In genomic region chr11:93784935-93785360, GRCh38 we compare ENCODE assay signal across 8 cellular contexts. TPM values are rescaled to one million over a fixed set of nuclear protein-coding genes. Genes with fewer than 3 reads are reported as not detected.
DNase-seq lines count a peak whose midpoint lies in the region; ATAC-seq, FAIRE-seq and TF ChIP-seq lines count a peak whose summit lies in the region.

No MANE protein-coding gene starts in this region.

- CTCF ChIA-PET in A549 (lab: Yijun Ruan, JAX) = no interaction called here
- CTCF ChIA-PET in PC-9 (lab: Charles Lee) = no interaction called here

- no peak for TF ChIP-seq EP300 in A549 (IDR thresholded peaks at IDR 0.05)

- no peaks in the 10 kb centered on the region for H3F3A ChIP-seq in PC-9 (ENCODE audit: insufficient read depth, low read depth)

- no peaks in the 10 kb centered on the region for H3K27me3 ChIP-seq in PC-9 (ENCODE audit: insufficient read depth, low read depth)

- intact Hi-C loops in PC-9 (cut with micrococcal nuclease; ENCODE audit: unreplicated experiment) = loop anchor here (1.0 kb wide), 1 partner anchor 45 kb away; no protein-coding TSS in a partner anchor

- TF ChIP-seq POLR2A in A549 (IDR thresholded peaks at IDR 0.05; ENCODE audit: low read length) (no peak), erythroblast (IDR thresholded peaks at IDR 0.05; ENCODE audit: low read length) (no peak)

- H3K4me2 ChIP-seq in A549 (peak overlapping the region; percentile 88), PC-9 (peak overlapping the region; percentile 88)

- peaks cover 20% of the 10 kb centered on the region for H3K4me1 ChIP-seq in A549
- H3K4me1 ChIP-seq in PC-9 (replicated peaks; ENCODE audit: insufficient read depth) = peaks cover 30% of the 10 kb centered on the region

- peaks cover 26% of the 10 kb centered on the region for H3K36me3 ChIP-seq in PC-9 (ENCODE audit: low read depth)

- H3K27ac Mint-ChIP-seq in neural crest cell (ENCODE audit: unreplicated experiment) = peak overlapping the region; percentile 98

- H3K9me3 Mint-ChIP-seq in neural crest cell = no peaks in the 10 kb centered on the region

- peak overlapping the region; percentile 91 to 99 for H3K27ac ChIP-seq in A549
- peak overlapping the region; percentile 82 for H3K27ac ChIP-seq in PC-9

- no peaks in the 10 kb centered on the region for H3K27me3 Mint-ChIP-seq in neural crest cell (ENCODE audit: low read depth)

- BruUV-seq in PC-9 (replicated peaks; lab: Mats Ljungman, UMichigan) = no TSS peak

- peak overlapping the region; percentile 98 for H3K4me3 Mint-ChIP-seq in neural crest cell

- no peak for FAIRE-seq in A549 (lab: Jason Lieb, UNC)

- peaks cover 11% of the 10 kb centered on the region for H3K36me3 Mint-ChIP-seq in neural crest cell (ENCODE audit: low read depth)

- no peak for TF ChIP-seq RAD21 in A549 (conservative IDR thresholded peaks at IDR 0.05 in 1 of 2, IDR thresholded peaks at IDR 0.05 in 1 of 2)

- H3K4me1 Mint-ChIP-seq in neural crest cell = peaks cover 48% of the 10 kb centered on the region

- no peaks in the 10 kb centered on the region for H3K9me2 ChIP-seq in PC-9 (ENCODE audit: insufficient read depth)

- H4K20me1 ChIP-seq in PC-9 (ENCODE audit: insufficient read depth) = peaks cover 51% of the 10 kb centered on the region

- H2AFZ ChIP-seq in PC-9 = peak overlapping the region; percentile 89

- peaks cover 64% of the 10 kb centered on the region for H3K79me2 ChIP-seq in PC-9 (ENCODE audit: low read depth)

- H3K9me3 ChIP-seq in A549 (no peaks in the 10 kb centered on the region), PC-9 (ENCODE audit: insufficient read depth, low read depth) (no peaks in the 10 kb centered on the region)

- WGBS in A549 (ENCODE audit: missing lambda C conversion rate) = 2% methylated on average over 13 of the region's 13 CpGs

- POLR2A ChIA-PET in A549 (lab: Yijun Ruan, JAX) (no interaction called here), PC-9 (lab: Charles Lee; ENCODE audit: unreplicated experiment) (no interaction called here)

- peak; percentile 7 to 10; a peak in 4 of 6 replicates for ATAC-seq in A549
- peak; percentile 33 for ATAC-seq in GM18511 (IDR thresholded peaks at IDR 0.05; ENCODE audit: unreplicated experiment)
- ATAC-seq in HG02943 (IDR thresholded peaks at IDR 0.05; ENCODE audit: low read depth, unreplicated experiment) = peak; percentile 27

- H3K4me3 ChIP-seq in A549 (peak overlapping the region; percentile 83), PC-9 (peak overlapping the region; percentile 91)

- DNase-seq in A549 (ENCODE audit: low read depth in 1 of 2, low spot score in 1 of 2) = no peak
- DNase-seq in PC-9 = no peak
- DNase-seq in erythroblast (lab: John Stamatoyannopoulos, UW) = peak; percentile 58 to 70
- no peak for DNase-seq in neural crest cell (ENCODE audit: low read depth, low spot score)
- no peak for DNase-seq in activated CD8-positive, alpha-beta memory T cell treated with anti-CD3 and anti-CD28 coated beads, Interleukin-2, amount 50 U/mL, for 48 hours
- no peak for DNase-seq in occipital lobe (lab: John Stamatoyannopoulos, UW)

- TF ChIP-seq CTCF in A549 (IDR thresholded peaks at IDR 0.05) = no peak; the same call in 2 of the 3 replicates
- TF ChIP-seq CTCF in PC-9 (conservative IDR thresholded peaks at IDR 0.05) = peak; percentile 38; the same call in 1 of the 2 replicates
- peak; percentile 29 for TF ChIP-seq CTCF in neural crest cell (conservative IDR thresholded peaks at IDR 0.05)

TF ChIP-seq in A549, 52 proteins besides CTCF, POLR2A, EP300 and RAD21:
- TF ChIP-seq CEBPB (IDR thresholded peaks at IDR 0.05) = 0 out of 4 replicates have a peak, but pooled peaks of 1 of the 2 experiments have one; percentile 16
- no peak for TF ChIP-seq EHF (CRISPR knock-in tag; IDR thresholded peaks at IDR 0.05)
- no peak for TF ChIP-seq CBX8 (IDR thresholded peaks at IDR 0.05)
- TF ChIP-seq NFE2L2 (conservative IDR thresholded peaks at IDR 0.05; ENCODE audit: low read length) = no peak
- TF ChIP-seq CBX2 (IDR thresholded peaks at IDR 0.05; ENCODE audit: borderline replicate concordance, low read depth) = no peak
- TF ChIP-seq, protein P1, sequence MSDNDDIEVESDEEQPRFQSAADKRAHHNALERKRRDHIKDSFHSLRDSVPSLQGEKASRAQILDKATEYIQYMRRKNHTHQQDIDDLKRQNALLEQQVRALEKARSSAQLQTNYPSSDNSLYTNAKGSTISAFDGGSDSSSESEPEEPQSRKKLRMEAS (IDR thresholded peaks at IDR 0.05) = no peak
- TF ChIP-seq SMC3 (IDR thresholded peaks at IDR 0.05) = no peak
- no peak for TF ChIP-seq HOXB5 (CRISPR knock-in tag; IDR thresholded peaks at IDR 0.05)

RNA-seq across cellular contexts. Expression of gene MED17, which starts 0.9 kb away (rescaled TPM):
- polyA plus RNA-seq in A549 (2011; rRNA removed) (19.2 and 20.3 TPM in 2 replicates), A549 (2017; fragmentation: RNase III; extraction: RNeasy Plus Mini Kit Qiagen cat#74134 plus additional on column Dnase treatment) (16.2 to 16.7 TPM (median 16.6 TPM) in 3 replicates)
- polyA plus RNA-seq in A549 (2012; cell fraction: cytosol; rRNA removed) = 9.1 and 9.5 TPM in 2 replicates
- polyA plus RNA-seq in A549 (2012; cell fraction: nucleus; rRNA removed) = 22.6 and 23.7 TPM in 2 replicates
- polyA minus RNA-seq in A549 (2011; rRNA and poly(A)+ RNA removed) = 8.6 and 9.9 TPM in 2 replicates
- total RNA-seq in PC-9 (2021) (26.9 and 37.4 TPM in 2 replicates), neural crest cell (62.3 and 64.0 TPM in 2 replicates), occipital lobe (78.0 TPM)

RNA-seq across cellular contexts. Expression of gene C11orf54, which starts 43.5 kb away (rescaled TPM):
- polyA plus RNA-seq in A549 (2011; rRNA removed) (26.8 and 27.6 TPM in 2 replicates), A549 (2017; fragmentation: RNase III; extraction: RNeasy Plus Mini Kit Qiagen cat#74134 plus additional on column Dnase treatment) (12.3 to 12.7 TPM (median 12.4 TPM) in 3 replicates)
- 3.2 and 4.0 TPM in 2 replicates for polyA plus RNA-seq in A549 (2012; cell fraction: cytosol; rRNA removed)
- 1.5 and 2.0 TPM in 2 replicates for polyA plus RNA-seq in A549 (2012; cell fraction: nucleus; rRNA removed)
- 4.4 and 4.8 TPM in 2 replicates for polyA minus RNA-seq in A549 (2011; rRNA and poly(A)+ RNA removed)
- total RNA-seq in PC-9 (2021) (35.6 and 37.2 TPM in 2 replicates), neural crest cell (25.7 and 27.5 TPM in 2 replicates), occipital lobe (39.6 TPM)

RNA-seq across cellular contexts. Expression of gene TAF1D, which starts 43.7 kb away (rescaled TPM):
- polyA plus RNA-seq in A549 (2011; rRNA removed) (132 and 218 TPM in 2 replicates), A549 (2017; fragmentation: RNase III; extraction: RNeasy Plus Mini Kit Qiagen cat#74134 plus additional on column Dnase treatment) (116 to 142 TPM (median 123 TPM) in 3 replicates)
- polyA plus RNA-seq in A549 (2012; cell fraction: cytosol; rRNA removed) = 35.5 and 46.4 TPM in 2 replicates
- polyA plus RNA-seq in A549 (2012; cell fraction: nucleus; rRNA removed) = 43.5 and 100 TPM in 2 replicates
- polyA minus RNA-seq in A549 (2011; rRNA and poly(A)+ RNA removed) = 41.9 and 55.4 TPM in 2 replicates
- total RNA-seq in PC-9 (2021) (158 and 167 TPM in 2 replicates), neural crest cell (151 and 154 TPM in 2 replicates), occipital lobe (157 TPM)

Comparison
In these comparisons a context has a peak if more than half of its experiments do, and no peak if none do; other contexts are left out.
1. DNase-seq: peak in erythroblast (2 of 2); none in A549 (0 of 2), PC-9 (0 of 2), neural crest cell (single experiment), activated CD8-positive, alpha-beta memory T cell treated with anti-CD3 and anti-CD28 coated beads, Interleukin-2, amount 50 U/mL, for 48 hours (single experiment) and occipital lobe (single experiment).
2. Peak in every context shown above with its lines, with median percentiles within 50 percentile points of each other: ATAC-seq.